14 cellular contexts compared by ENCODE assay signal in genomic region chr9:4887556-4887955, GRCh38.
DNase-seq lines count a peak whose midpoint lies in the region; FAIRE-seq and TF ChIP-seq lines count a peak whose summit lies in the region.
"Had no signal": no experiment of that assay in that cellular context is flagged by ENCODE, and none has a peak within 500 bp of the region (broad histone marks: within the 10 kb centered on the region; RNA-seq: fewer than 3 reads in every experiment).

No MANE protein-coding gene starts in this region.

- POLR2A ChIA-PET in A673 (lab: Charles Lee; ENCODE audit: low non-redundant PET) = no interaction called here

- H3K4me3 ChIP-seq in A673 (ENCODE audit: low read depth, low read length, poor library complexity, severe bottlenecking) = no peak overlapping the region
- H3K4me3 ChIP-seq in HUES48 (ENCODE audit: low read depth, low read length) = no peak overlapping the region
- no peak overlapping the region for H3K4me3 ChIP-seq in astrocyte (ENCODE audit: insufficient read depth, low read depth, low read length)
- H3K4me3 ChIP-seq in colonic mucosa = no peak overlapping the region

- H4K20me1 ChIP-seq in astrocyte (ENCODE audit: insufficient read depth, low read length) = no peaks in the 10 kb centered on the region

- H3K27me3 ChIP-seq in A673 (replicated peaks; ENCODE audit: insufficient read depth, low read depth, low read length, poor library complexity) (no peaks in the 10 kb centered on the region), HUES48 (ENCODE audit: control insufficient read depth, insufficient read depth, low read length) (no peaks in the 10 kb centered on the region), astrocyte (ENCODE audit: insufficient read depth, low read length) (no peaks in the 10 kb centered on the region), colonic mucosa (no peaks in the 10 kb centered on the region)

- no peaks in the 10 kb centered on the region for H3K9me3 ChIP-seq in A673 (ENCODE audit: low read depth, low read length, poor library complexity, severe bottlenecking)
- no peaks in the 10 kb centered on the region for H3K9me3 ChIP-seq in HUES48 (ENCODE audit: control insufficient read depth, insufficient read depth, low read length)
- no peaks in the 10 kb centered on the region for H3K9me3 ChIP-seq in astrocyte (ENCODE audit: insufficient read depth, low read depth, low read length)
- H3K9me3 ChIP-seq in colonic mucosa = no peaks in the 10 kb centered on the region

- H3K4me3 Mint-ChIP-seq in astrocyte (ENCODE audit: unreplicated experiment) (no peak overlapping the region), Calu3 (ENCODE audit: low read depth, unreplicated experiment) (no peak overlapping the region)
- H3K4me3 Mint-ChIP-seq: activated naive CD8-positive, alpha-beta T cell; B cell; immature natural killer cell had no signal

- TF ChIP-seq CTCF in A673 (conservative IDR thresholded peaks at IDR 0.05; ENCODE audit: low read depth, low read length) (no peak), astrocyte (IDR thresholded peaks at IDR 0.05; ENCODE audit: insufficient read depth, low read depth, low read length) (no peak), colonic mucosa (IDR thresholded peaks at IDR 0.05) (no peak), GM10266 (IDR thresholded peaks at IDR 0.05; ENCODE audit: control insufficient read depth, insufficient read depth, low read depth, missing control alignments) (no peak), Calu3 (IDR thresholded peaks at IDR 0.05; ENCODE audit: unreplicated experiment) (no peak)

- intact Hi-C loops in A673 (cut with micrococcal nuclease; ENCODE audit: unreplicated experiment) = no loop called here
- intact Hi-C loops in colonic mucosa (cut with DNase I) = no loop called here
- intact Hi-C loops in Calu3 (cut with micrococcal nuclease; ENCODE audit: unreplicated experiment) = no loop called here

- BruUV-seq in A673 (replicated peaks; lab: Mats Ljungman, UMichigan) (no TSS peak), Calu3 (replicated peaks; lab: Mats Ljungman, UMichigan) (no TSS peak)

- H3K27ac ChIP-seq in A673 (ENCODE audit: low read depth, low read length, poor library complexity, severe bottlenecking) (no peak overlapping the region), HUES48 (ENCODE audit: low read depth, low read length) (peak overlapping the region; percentile 59), astrocyte (ENCODE audit: low read depth, low read length) (no peak overlapping the region), colonic mucosa (no peak overlapping the region)

- FAIRE-seq in astrocyte (lab: Jason Lieb, UNC) = no peak
- FAIRE-seq: endometrium had no signal

- CTCF ChIA-PET in A673 (lab: Charles Lee) = interaction anchor here (0.7 kb wide), 1 partner anchor 121 kb away, joined by 4 read pairs; no protein-coding TSS in a partner anchor
- CTCF ChIA-PET in Calu3 (lab: Charles Lee) = no interaction called here

- no peaks in the 10 kb centered on the region for H3K4me1 ChIP-seq in A673 (ENCODE audit: insufficient read depth, low read length, poor library complexity, severe bottlenecking)
- H3K4me1 ChIP-seq in HUES48 (ENCODE audit: control insufficient read depth, insufficient read depth, low read length) = peaks cover 11% of the 10 kb centered on the region
- H3K4me1 ChIP-seq in astrocyte (ENCODE audit: insufficient read depth, low read length) = no peaks in the 10 kb centered on the region
- no peaks in the 10 kb centered on the region for H3K4me1 ChIP-seq in colonic mucosa

- no peaks in the 10 kb centered on the region for H3K27me3 Mint-ChIP-seq in astrocyte (ENCODE audit: low read depth, unreplicated experiment)
- no peaks in the 10 kb centered on the region for H3K27me3 Mint-ChIP-seq in Calu3 (ENCODE audit: unreplicated experiment)
- H3K27me3 Mint-ChIP-seq: activated naive CD8-positive, alpha-beta T cell; B cell had no signal

- H3K9me3 Mint-ChIP-seq in astrocyte (ENCODE audit: unreplicated experiment) (peaks cover 3% of the 10 kb centered on the region), Calu3 (ENCODE audit: low read depth, unreplicated experiment) (no peaks in the 10 kb centered on the region)

- H3K4me1 Mint-ChIP-seq in astrocyte (ENCODE audit: low read depth, unreplicated experiment) = no peaks in the 10 kb centered on the region
- peaks cover 6% of the 10 kb centered on the region for H3K4me1 Mint-ChIP-seq in Calu3 (ENCODE audit: low read depth, unreplicated experiment)
- H3K4me1 Mint-ChIP-seq: immature natural killer cell had no signal

- H2AFZ ChIP-seq in astrocyte (ENCODE audit: low read depth, low read length) = no peak overlapping the region

- DNase-seq in A673 (ENCODE audit: low spot score) (peak; percentile 7), astrocyte (ENCODE audit: low read depth) (peak; percentile 54), inferior parietal cortex (ENCODE audit: extremely low spot score) (peak; percentile 62), T1000 (lab: John Stamatoyannopoulos, UW) (no peak), colonic mucosa (no peak), GM10266 (ENCODE audit: extremely low spot score) (no peak), Calu3 (no peak)
- DNase-seq: activated CD4-positive, alpha-beta T cell treated with anti-CD3 and anti-CD28 coated beads, Interleukin-2, amount 50 U/mL, for 48 hours; immature natural killer cell; NCI-H1930 had no signal

- H3K9ac ChIP-seq in HUES48 (ENCODE audit: low read depth, low read length) (no peak overlapping the region), astrocyte (ENCODE audit: low read length) (no peak overlapping the region), colonic mucosa (ENCODE audit: low read depth in 2 of 2, low read length in 2 of 2) (no peak overlapping the region)

- H3K79me2 ChIP-seq in astrocyte (ENCODE audit: insufficient read depth, low read length) = no peaks in the 10 kb centered on the region

- no peak overlapping the region for H3K4me2 ChIP-seq in astrocyte (ENCODE audit: low read length)

- H3K27ac Mint-ChIP-seq in astrocyte (ENCODE audit: unreplicated experiment) = no peak overlapping the region
- H3K27ac Mint-ChIP-seq in Calu3 (ENCODE audit: unreplicated experiment) = no peak overlapping the region
- H3K27ac Mint-ChIP-seq: activated naive CD8-positive, alpha-beta T cell; B cell; immature natural killer cell had no signal

- H3K36me3 Mint-ChIP-seq in astrocyte (ENCODE audit: low read depth, unreplicated experiment) (peaks cover 7% of the 10 kb centered on the region), Calu3 (ENCODE audit: insufficient read depth, unreplicated experiment) (no peaks in the 10 kb centered on the region)

- H3K36me3 ChIP-seq in A673 (ENCODE audit: insufficient read depth, low read length, poor library complexity, severe bottlenecking) (no peaks in the 10 kb centered on the region), HUES48 (ENCODE audit: control insufficient read depth, insufficient read depth, low read length) (no peaks in the 10 kb centered on the region), astrocyte (ENCODE audit: insufficient read depth, low read length) (no peaks in the 10 kb centered on the region), colonic mucosa (no peaks in the 10 kb centered on the region)

Comparison
In these comparisons a context has a peak if more than half of its experiments do, and no peak if none do; other contexts are left out.
1. DNase-seq: peak in A673 (single experiment), astrocyte (single experiment) and inferior parietal cortex (single experiment); none in T1000 (single experiment), colonic mucosa (single experiment), GM10266 (single experiment) and Calu3 (single experiment).